In genomic region chr1:154178856-154179811, GRCh38 we compare ENCODE assay signal across 9 cellular contexts. TPM values are rescaled to one million over a fixed set of nuclear protein-coding genes. Genes with fewer than 3 reads are reported as not detected.
DNase-seq lines count a peak whose midpoint lies in the region; ATAC-seq and TF ChIP-seq lines count a peak whose summit lies in the region.
"Had no signal": no experiment of that assay in that cellular context is flagged by ENCODE, and none has a peak within 500 bp of the region (broad histone marks: within the 10 kb centered on the region; RNA-seq: fewer than 3 reads in every experiment).

No MANE protein-coding gene starts in this region.

- peaks cover 29 to 82% (median 59%) of the 10 kb centered on the region in 4 donors for H3K4me1 Mint-ChIP-seq in CD4-positive, CD25-positive, alpha-beta regulatory T cell
- H3K4me1 Mint-ChIP-seq in chondrocyte (ENCODE audit: low read depth) (peaks cover 73% of the 10 kb centered on the region), natural killer cell (peaks cover 75 to 78% of the 10 kb centered on the region in 2 donors)

- no peak for ATAC-seq in CD4-positive, CD25-positive, alpha-beta regulatory T cell (ENCODE audit: low read depth in 2 of 2)
- no peak for ATAC-seq in natural killer cell
- ATAC-seq in activated CD4-positive, CD25-positive, alpha-beta regulatory T cell treated with anti-CD3 and anti-CD28 coated beads, Interleukin-2, amount 50 U/mL, for 24 hours, result no peak
- ATAC-seq in HG03432 (IDR thresholded peaks at IDR 0.05; ENCODE audit: unreplicated experiment), result no peak
- no peak for ATAC-seq in sciatic nerve

- peak overlapping the region; percentile 82 to 98 (median 95) for H3K27ac Mint-ChIP-seq in CD4-positive, CD25-positive, alpha-beta regulatory T cell
- H3K27ac Mint-ChIP-seq in chondrocyte (ENCODE audit: unreplicated experiment) (peak overlapping the region; percentile 59), natural killer cell (peak overlapping the region; percentile 92 to 97)

- peak overlapping the region; percentile 75 for H3K4me3 ChIP-seq in CD4-positive, CD25-positive, alpha-beta regulatory T cell (ENCODE audit: low read depth, low read length)
- H3K4me3 ChIP-seq in NB4 (ENCODE audit: low read depth, low read length), result peak overlapping the region; percentile 46
- H3K4me3 ChIP-seq: lung had no signal

- peak overlapping the region; percentile 90 to 100 (median 95) for H3K4me3 Mint-ChIP-seq in CD4-positive, CD25-positive, alpha-beta regulatory T cell
- H3K4me3 Mint-ChIP-seq in chondrocyte (ENCODE audit: unreplicated experiment) (peak overlapping the region; percentile 45), natural killer cell (peak overlapping the region; percentile 90)

- no peaks in the 10 kb centered on the region for H3K9me3 ChIP-seq in CD4-positive, CD25-positive, alpha-beta regulatory T cell (ENCODE audit: control insufficient read depth in 2 of 2, low read length in 2 of 2)

- peaks cover 80% of the 10 kb centered on the region for H3K4me1 ChIP-seq in CD4-positive, CD25-positive, alpha-beta regulatory T cell (ENCODE audit: control insufficient read depth, insufficient read depth, low read length, poor library complexity, severe bottlenecking)

- intact Hi-C loops in natural killer cell (cut with micrococcal nuclease), result no loop called here
- intact Hi-C loops in sciatic nerve (cut with DNase I), result loop anchor here (5.0 kb wide), 1 partner anchor 957 kb away; no protein-coding TSS in a partner anchor

- no peaks in the 10 kb centered on the region for H3K27me3 Mint-ChIP-seq in CD4-positive, CD25-positive, alpha-beta regulatory T cell
- H3K27me3 Mint-ChIP-seq in chondrocyte (ENCODE audit: low read depth) (no peaks in the 10 kb centered on the region), natural killer cell (ENCODE audit: low read depth in 2 of 2) (no peaks in the 10 kb centered on the region)

- no peaks in the 10 kb centered on the region for H3K27me3 ChIP-seq in CD4-positive, CD25-positive, alpha-beta regulatory T cell (ENCODE audit: control insufficient read depth, insufficient read depth, low read length)

- peaks cover 0 to 2% (median 0%) of the 10 kb centered on the region in 7 donors for H3K9me3 Mint-ChIP-seq in CD4-positive, CD25-positive, alpha-beta regulatory T cell
- H3K9me3 Mint-ChIP-seq in chondrocyte (ENCODE audit: low read depth) (no peaks in the 10 kb centered on the region), natural killer cell (no peaks in the 10 kb centered on the region)

- TF ChIP-seq CTCF in NB4 (IDR thresholded peaks at IDR 0.05; ENCODE audit: low read depth, low read length), result no peak
- TF ChIP-seq CTCF in chondrocyte (IDR thresholded peaks at IDR 0.05), result no peak
- no peak for TF ChIP-seq CTCF in natural killer cell (IDR thresholded peaks at IDR 0.05)

- H3K27ac ChIP-seq in CD4-positive, CD25-positive, alpha-beta regulatory T cell (ENCODE audit: insufficient read depth, low read length, poor library complexity, severe bottlenecking), result peak overlapping the region; percentile 93

- TF ChIP-seq POLR2A in NB4 (IDR thresholded peaks at IDR 0.05; ENCODE audit: extremely low read depth, insufficient read length), result no peak

- peaks cover 39% of the 10 kb centered on the region for H3K36me3 ChIP-seq in CD4-positive, CD25-positive, alpha-beta regulatory T cell (ENCODE audit: control insufficient read depth, insufficient read depth, low read length)

- DNase-seq in CD4-positive, CD25-positive, alpha-beta regulatory T cell, result no peak
- DNase-seq in NB4 (ENCODE audit: low read depth) (peak; percentile 42), chondrocyte (ENCODE audit: low spot score) (no peak), natural killer cell (no peak), AG08396 (ENCODE audit: low spot score) (no peak), sciatic nerve (ENCODE audit: low spot score) (no peak)

- peaks cover 23% of the 10 kb centered on the region for H3K36me3 Mint-ChIP-seq in CD4-positive, CD25-positive, alpha-beta regulatory T cell
- H3K36me3 Mint-ChIP-seq in chondrocyte (ENCODE audit: low read depth), result peaks cover 5% of the 10 kb centered on the region
- H3K36me3 Mint-ChIP-seq in natural killer cell, result peaks cover 6% of the 10 kb centered on the region

RNA-seq across cellular contexts. Expression of gene TPM3, which starts 12.8 kb away (rescaled TPM):
- 412 TPM for total RNA-seq in CD4-positive, CD25-positive, alpha-beta regulatory T cell
- 1,000 to 10,000 TPM in 1 of 4 donors, 100 to 1,000 TPM in 3; 780 to 1,027 (median 844) TPM for polyA plus RNA-seq in CD4-positive, CD25-positive, alpha-beta regulatory T cell
- total RNA-seq in chondrocyte (248 to 259 TPM (median 256 TPM) in 3 replicates), natural killer cell (100 to 1,000 TPM; 516 to 622 (median 551) TPM), sciatic nerve (229 TPM)

RNA-seq across cellular contexts. Expression of gene NUP210L, which starts 24.3 kb away (rescaled TPM):
- total RNA-seq in CD4-positive, CD25-positive, alpha-beta regulatory T cell, result 0.10 TPM
- polyA plus RNA-seq in CD4-positive, CD25-positive, alpha-beta regulatory T cell, result under 1 TPM in 2 of 4 donors, not detected in 2; 0.02 to 0.17 TPM
- total RNA-seq in chondrocyte (0.19 TPM in 1 of 3 replicates, not detected in the others), natural killer cell (under 1 TPM; 0.13 to 0.24 (median 0.18) TPM), sciatic nerve (0.18 TPM)

RNA-seq across cellular contexts. Expression of gene CFAP141, which starts 27.0 kb away (rescaled TPM):
- total RNA-seq in CD4-positive, CD25-positive, alpha-beta regulatory T cell, result not detected
- not detected for polyA plus RNA-seq in CD4-positive, CD25-positive, alpha-beta regulatory T cell
- total RNA-seq in chondrocyte (not detected in 3 replicates), natural killer cell (1 to 10 TPM in 1 of 3 donors, not detected in 2; 1.2 TPM), sciatic nerve (not detected)

RNA-seq across cellular contexts. Expression of gene UBAP2L, which starts 41.6 kb away (rescaled TPM):
- total RNA-seq in CD4-positive, CD25-positive, alpha-beta regulatory T cell, result 194 TPM
- polyA plus RNA-seq in CD4-positive, CD25-positive, alpha-beta regulatory T cell, result 10 to 100 TPM; 40.8 to 53.0 (median 46.0) TPM
- 182 to 202 TPM (median 186 TPM) in 3 replicates for total RNA-seq in chondrocyte
- 100 to 1,000 TPM; 195 to 220 (median 218) TPM for total RNA-seq in natural killer cell
- 142 TPM for total RNA-seq in sciatic nerve

Comparison
In these comparisons a context has a peak if more than half of its experiments do, and no peak if none do; other contexts are left out.
1. H3K4me3 Mint-ChIP-seq: peak in every context shown above with its lines; median percentile 95 in CD4-positive, CD25-positive, alpha-beta regulatory T cell; 90 in natural killer cell; 45 in chondrocyte.